9 cellular contexts compared by ENCODE assay signal in the genomic region with DNA sequence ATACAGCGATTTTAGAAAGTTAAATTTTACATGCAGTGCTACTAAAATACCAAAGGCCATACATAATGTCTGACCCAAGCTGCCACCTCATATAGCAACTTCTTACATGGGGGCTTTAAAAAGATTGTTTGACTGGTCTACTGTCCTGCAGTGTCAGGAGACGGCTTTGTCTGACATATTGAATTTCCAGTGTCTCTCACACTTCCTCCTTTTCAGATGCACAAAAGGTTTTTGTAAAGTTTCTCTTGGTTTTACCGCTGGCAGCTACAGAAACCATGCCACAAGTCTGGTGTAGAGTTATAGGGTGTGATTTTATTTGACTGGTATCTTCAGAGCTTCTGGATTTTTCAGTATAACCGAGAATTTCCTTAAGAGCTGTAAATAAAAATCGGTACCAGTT. TPM values are rescaled to one million over a fixed set of nuclear protein-coding genes. Genes with fewer than 3 reads are reported as not detected.
DNase-seq lines count a peak whose midpoint lies in the region; ATAC-seq and TF ChIP-seq lines count a peak whose summit lies in the region.
"Had no signal": no experiment of that assay in that cellular context is flagged by ENCODE, and none has a peak within 500 bp of the region (broad histone marks: within the 10 kb centered on the region; RNA-seq: fewer than 3 reads in every experiment).

No MANE protein-coding gene starts in this region.

- H3K27ac Mint-ChIP-seq in IgD-negative memory B cell, result no peak overlapping the region
- no peak overlapping the region for H3K27ac Mint-ChIP-seq in naive thymus-derived CD8-positive, alpha-beta T cell

- H3K4me3 ChIP-seq in AG09309 (ENCODE audit: control insufficient read depth, low read depth, low read length), result peak overlapping the region; percentile 43
- H3K4me3 ChIP-seq in mammary epithelial cell (replicated peaks in 1 of 3; ENCODE audit: insufficient read depth in 1 of 3, low read depth in 2 of 3, low read length in 3 of 3), result peak overlapping the region in 2 of 3 experiments; percentile 30 to 85

- WGBS in mammary epithelial cell (ENCODE audit: low coverage, missing lambda C conversion rate), result 58% methylated on average over 5 of the region's 5 CpGs

- intact Hi-C loops in mammary epithelial cell (cut with micrococcal nuclease), result no loop called here

- peaks cover 0 to 5% (median 0%) of the 10 kb centered on the region in 3 donors for H3K9me3 Mint-ChIP-seq in IgD-negative memory B cell
- H3K9me3 Mint-ChIP-seq in naive thymus-derived CD8-positive, alpha-beta T cell, result no peaks in the 10 kb centered on the region

- CTCF ChIA-PET in mammary epithelial cell (lab: Charles Lee; ENCODE audit: low non-redundant PET), result no interaction called here
- CTCF ChIA-PET in HEK293T (lab: Yijun Ruan, JAX), result interaction anchor here (1.0 to 1.3 kb wide), 3 partner anchors 13 to 217 kb away, joined by 3 to 5 read pairs (median 4); a partner anchor contains a TSS

- H3K4me1 ChIP-seq in mammary epithelial cell (ENCODE audit: insufficient read depth, low read length), result peaks cover 12% of the 10 kb centered on the region

- H3K9me3 ChIP-seq in mammary epithelial cell (replicated peaks; ENCODE audit: insufficient read depth, low read length), result no peaks in the 10 kb centered on the region

- dilution Hi-C loops in mammary epithelial cell (cut with HindIII; ENCODE audit: low sequenced_read_pairs), result loop anchor here (5.0 to 10.0 kb wide), 4 partner anchors 63 to 489 kb away; no protein-coding TSS in a partner anchor

- BruUV-seq in mammary epithelial cell (replicated peaks; lab: Mats Ljungman, UMichigan), result no TSS peak

- H4K20me1 ChIP-seq in mammary epithelial cell (ENCODE audit: insufficient read depth, low read length), result no peaks in the 10 kb centered on the region

- H3K9ac ChIP-seq in mammary epithelial cell (ENCODE audit: insufficient read depth, low read length), result peak overlapping the region; percentile 47

- H2AFZ ChIP-seq in mammary epithelial cell (ENCODE audit: low read depth, low read length), result peak overlapping the region; percentile 59

- in situ Hi-C loops in mammary epithelial cell (cut with MboI; ENCODE audit: low sequenced_read_pairs in 2 of 2), result loop anchor here in 1 of 2 donors (10.0 kb wide), 1 partner anchor 109 kb away; no protein-coding TSS in a partner anchor

- peaks cover 34% of the 10 kb centered on the region for H3K27me3 Mint-ChIP-seq in IgD-negative memory B cell
- peaks cover 27 to 56% (median 50%) of the 10 kb centered on the region in 5 donors for H3K27me3 Mint-ChIP-seq in naive thymus-derived CD8-positive, alpha-beta T cell

- H3K4me1 Mint-ChIP-seq in IgD-negative memory B cell, result peaks cover 0 to 5% (median 4%) of the 10 kb centered on the region in 3 donors
- peaks cover 4 to 15% (median 6%) of the 10 kb centered on the region in 4 donors for H3K4me1 Mint-ChIP-seq in naive thymus-derived CD8-positive, alpha-beta T cell

- no peaks in the 10 kb centered on the region for H3K36me3 Mint-ChIP-seq in IgD-negative memory B cell
- H3K36me3 Mint-ChIP-seq in naive thymus-derived CD8-positive, alpha-beta T cell, result no peaks in the 10 kb centered on the region

- TF ChIP-seq CTCF in AG09309 (IDR thresholded peaks at IDR 0.05; ENCODE audit: control insufficient read depth, insufficient read depth, low read depth, low read length, missing control alignments) (no peak), mammary epithelial cell (conservative IDR thresholded peaks at IDR 0.05 in 1 of 2, IDR thresholded peaks at IDR 0.05 in 1 of 2; ENCODE audit: extremely low read depth in 1 of 2, insufficient read depth in 1 of 2, low read depth in 1 of 2, low read length in 2 of 2) (no peak)

- peak overlapping the region; percentile 76 for H3K4me2 ChIP-seq in mammary epithelial cell (ENCODE audit: insufficient read depth, low read depth, low read length)

- no peak for DNase-seq in AG09309 (ENCODE audit: low read depth)
- DNase-seq in mammary epithelial cell, result no peak
- no peak for DNase-seq in naive thymus-derived CD8-positive, alpha-beta T cell
- no peak for DNase-seq in HEK293T (ENCODE audit: extremely low spot score)
- DNase-seq in occipital lobe (lab: John Stamatoyannopoulos, UW), result no peak
- DNase-seq in cerebellar cortex (ENCODE audit: low spot score), result no peak
- DNase-seq: NCI-H1048 had no signal

- H3K27ac ChIP-seq in mammary epithelial cell (ENCODE audit: insufficient read depth, low read depth, low read length), result no peak overlapping the region

- H3K27me3 ChIP-seq in mammary epithelial cell (ENCODE audit: insufficient read depth, low read length), result no peaks in the 10 kb centered on the region

- peak overlapping the region; percentile 53 to 75 (median 64) for H3K4me3 Mint-ChIP-seq in IgD-negative memory B cell
- peak overlapping the region; percentile 32 to 76 (median 46) for H3K4me3 Mint-ChIP-seq in naive thymus-derived CD8-positive, alpha-beta T cell

- H3K79me2 ChIP-seq in mammary epithelial cell (ENCODE audit: insufficient read depth, low read length), result peaks cover 37% of the 10 kb centered on the region

- no peak for ATAC-seq in naive thymus-derived CD8-positive, alpha-beta T cell
- no peak for ATAC-seq in HG03571 (IDR thresholded peaks at IDR 0.05; ENCODE audit: unreplicated experiment)

- H3K36me3 ChIP-seq in mammary epithelial cell (ENCODE audit: insufficient read depth, low read length), result no peaks in the 10 kb centered on the region

- POLR2A ChIA-PET in naive thymus-derived CD8-positive, alpha-beta T cell (lab: Charles Lee), result no interaction called here
- POLR2A ChIA-PET in HEK293T (lab: Yijun Ruan, JAX), result no interaction called here

TF ChIP-seq in HEK293T, 16 proteins besides CTCF, POLR2A, EP300 and RAD21:
- TF ChIP-seq BHLHE40 (IDR thresholded peaks at IDR 0.05; ENCODE audit: borderline replicate concordance), result no peak
- no peak for TF ChIP-seq ZNF384 (IDR thresholded peaks at IDR 0.05)
- TF ChIP-seq FOXK2 (IDR thresholded peaks at IDR 0.05), result no peak
- TF ChIP-seq L3MBTL2 (conservative IDR thresholded peaks at IDR 0.05), result no peak
- TF ChIP-seq, protein P1, sequence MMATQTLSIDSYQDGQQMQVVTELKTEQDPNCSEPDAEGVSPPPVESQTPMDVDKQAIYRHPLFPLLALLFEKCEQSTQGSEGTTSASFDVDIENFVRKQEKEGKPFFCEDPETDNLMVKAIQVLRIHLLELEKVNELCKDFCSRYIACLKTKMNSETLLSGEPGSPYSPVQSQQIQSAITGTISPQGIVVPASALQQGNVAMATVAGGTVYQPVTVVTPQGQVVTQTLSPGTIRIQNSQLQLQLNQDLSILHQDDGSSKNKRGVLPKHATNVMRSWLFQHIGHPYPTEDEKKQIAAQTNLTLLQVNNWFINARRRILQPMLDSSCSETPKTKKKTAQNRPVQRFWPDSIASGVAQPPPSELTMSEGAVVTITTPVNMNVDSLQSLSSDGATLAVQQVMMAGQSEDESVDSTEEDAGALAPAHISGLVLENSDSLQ (IDR thresholded peaks at IDR 0.05), result no peak
- TF ChIP-seq ELF4 (IDR thresholded peaks at IDR 0.05), result no peak
- TF ChIP-seq LEF1 (IDR thresholded peaks at IDR 0.05; ENCODE audit: borderline replicate concordance), result no peak
- no peak for TF ChIP-seq SP1 (IDR thresholded peaks at IDR 0.05)
- no peak for TF ChIP-seq TARDBP (IDR thresholded peaks at IDR 0.05)
- TF ChIP-seq FOXM1 (IDR thresholded peaks at IDR 0.05; ENCODE audit: borderline replicate concordance), result no peak
- TF ChIP-seq ARNT (IDR thresholded peaks at IDR 0.05), result no peak
- no peak for TF ChIP-seq CTBP1 (IDR thresholded peaks at IDR 0.05; ENCODE audit: borderline replicate concordance)
- TF ChIP-seq SUZ12 (IDR thresholded peaks at IDR 0.05), result no peak
- no peak for TF ChIP-seq NFRKB (IDR thresholded peaks at IDR 0.05)
- no peak for TF ChIP-seq FOXA1 (IDR thresholded peaks at IDR 0.05)
- TF ChIP-seq HDGF (IDR thresholded peaks at IDR 0.05; ENCODE audit: borderline replicate concordance), result no peak

RNA-seq across cellular contexts. Expression of a gene that starts 1.1 kb away (rescaled TPM):
- polyA plus RNA-seq in IgD-negative memory B cell, result not detected
- total RNA-seq in mammary epithelial cell, result 100 to 1,000 TPM in 1 of 2 donors, 10 to 100 TPM in 1; 40.8 to 137 TPM
- polyA plus RNA-seq in mammary epithelial cell, result 56.4 TPM
- 60.0 TPM for polyA minus RNA-seq in mammary epithelial cell
- not detected for total RNA-seq in naive thymus-derived CD8-positive, alpha-beta T cell
- polyA plus RNA-seq in naive thymus-derived CD8-positive, alpha-beta T cell, result not detected
- 31.0 TPM for total RNA-seq in occipital lobe

Comparison
In these comparisons a context has a peak if more than half of its experiments do, and no peak if none do; other contexts are left out.
1. RNA of a gene that starts 1.1 kb away (total RNA-seq): 40.8 to 137 TPM in mammary epithelial cell and 31.0 TPM in occipital lobe (single experiment); not detected in naive thymus-derived CD8-positive, alpha-beta T cell; every median in the first group is over 10 times any median in the second.